Comparison of ENCODE assay signal across 8 cellular contexts in genomic region chr5:65721775-65722574, GRCh38. TPM values are rescaled to one million over a fixed set of nuclear protein-coding genes. Genes with fewer than 3 reads are reported as not detected.
DNase-seq lines count a peak whose midpoint lies in the region; ATAC-seq, FAIRE-seq and TF ChIP-seq lines count a peak whose summit lies in the region.

Gene NLN (plus strand): TSS chr5:65722205. CDS start chr5:65722374, 169 bp downstream.
Gene SGTB (minus strand): TSS chr5:65722109. CDS start chr5:65720807, 1,302 bp downstream.

- TF ChIP-seq CTCF in VCaP (conservative IDR thresholded peaks at IDR 0.05) = no peak
- no peak for TF ChIP-seq CTCF in breast epithelium (IDR thresholded peaks at IDR 0.05)

- no peak for FAIRE-seq in small intestine (lab: Jason Lieb, UNC)

- TF ChIP-seq POLR2A in breast epithelium (IDR thresholded peaks at IDR 0.05) = no peak

- H3K36me3 ChIP-seq in breast epithelium = no peaks in the 10 kb centered on the region
- no peaks in the 10 kb centered on the region for H3K36me3 ChIP-seq in small intestine (ENCODE audit: control insufficient read depth in 2 of 2, insufficient read depth in 2 of 2, low read length in 2 of 2)

- ATAC-seq in HG02884 (IDR thresholded peaks at IDR 0.05; ENCODE audit: unreplicated experiment) = peak; percentile 82

- no peaks in the 10 kb centered on the region for H3K27me3 ChIP-seq in breast epithelium
- no peaks in the 10 kb centered on the region for H3K27me3 ChIP-seq in small intestine (ENCODE audit: control insufficient read depth in 2 of 2, insufficient read depth in 2 of 2, low read length in 2 of 2)

- peak; percentile 57 for DNase-seq in NCI-H2107 (lab: John Stamatoyannopoulos, UW)
- DNase-seq in NCI-H2107 treated with DMSO at 0.1 percent for 48 hours (lab: John Stamatoyannopoulos, UW; ENCODE audit: unreplicated experiment) = no peak
- peak; percentile 59 for DNase-seq in NCI-H2029 (lab: John Stamatoyannopoulos, UW)
- DNase-seq in breast epithelium (ENCODE audit: low spot score in 2 of 2) = peak; percentile 73 to 80
- DNase-seq in iPS-NIHi11 (ENCODE audit: low spot score) = peak; percentile 97
- peak; percentile 77 for DNase-seq in small intestine

- H3K9me3 ChIP-seq in breast epithelium = no peaks in the 10 kb centered on the region
- H3K9me3 ChIP-seq in small intestine (ENCODE audit: control insufficient read depth, low read depth) = no peaks in the 10 kb centered on the region

- intact Hi-C loops in breast epithelium (cut with DNase I; ENCODE audit: low total_unique reads) = no loop called here

- H3K4me1 ChIP-seq in breast epithelium = no peaks in the 10 kb centered on the region
- H3K4me1 ChIP-seq in small intestine (ENCODE audit: control insufficient read depth in 2 of 2, insufficient read depth in 1 of 2, low read depth in 1 of 2, low read length in 1 of 2) = no peaks in the 10 kb centered on the region

- 0 to 2% (median 0%) methylated on average over 63 to 92 of the region's 92 CpGs for WGBS in small intestine, 3 donors

- peak within 1 kb of the TSS; percentile 81 for H3K27ac ChIP-seq in VCaP
- H3K27ac ChIP-seq in breast epithelium = peak within 1 kb of the TSS; percentile 70 to 74
- peak within 1 kb of the TSS; percentile 42 to 86 for H3K27ac ChIP-seq in small intestine (ENCODE audit: low read depth in 1 of 2, low read length in 1 of 2)

- peak within 1 kb of the TSS; percentile 73 to 97 (median 86) for H3K4me3 ChIP-seq in breast epithelium
- H3K4me3 ChIP-seq in small intestine (ENCODE audit: low read depth in 1 of 2, low read length in 2 of 2) = peak within 1 kb of the TSS; percentile 82 to 98

RNA-seq across cellular contexts. Expression of gene NLN, which starts in this region (rescaled TPM):
- total RNA-seq in breast epithelium = 10 to 100 TPM; 12.8 to 15.7 (median 14.9) TPM
- polyA plus RNA-seq in small intestine = 10 to 100 TPM in 1 of 3 donors, 1 to 10 TPM in 2; 2.2 to 10.8 (median 4.5) TPM

RNA-seq across cellular contexts. Expression of gene SGTB, which starts in this region (rescaled TPM):
- 10 to 100 TPM in 1 of 3 donors, 1 to 10 TPM in 2; 7.9 to 10.5 (median 8.2) TPM for total RNA-seq in breast epithelium
- polyA plus RNA-seq in small intestine = 1 to 10 TPM in 1 of 3 donors, under 1 TPM in 1, not detected in 1; 0.81 to 2.1 TPM
